8 cellular contexts compared by ENCODE assay signal in genomic region chr18:36672437-36673344, GRCh38.
DNase-seq lines count a peak whose midpoint lies in the region; ATAC-seq lines count a peak whose summit lies in the region.

No MANE protein-coding gene starts in this region.

- H3K27me3 Mint-ChIP-seq in naive thymus-derived CD8-positive, alpha-beta T cell: peaks cover 3 to 35% (median 13%) of the 10 kb centered on the region in 5 donors

- DNase-seq in NCI-H187 (lab: John Stamatoyannopoulos, UW): peak; percentile 27 to 55
- DNase-seq in NCI-H187 treated with DMSO at 0.1 percent for 48 hours (lab: John Stamatoyannopoulos, UW): no peak
- peak; percentile 47 to 77 for DNase-seq in Kasumi-1 (lab: John Stamatoyannopoulos, UW)
- peak; percentile 49 for DNase-seq in SKM-1 treated with dmso at 0.1 percent for 144 hours (lab: John Stamatoyannopoulos, UW; ENCODE audit: unreplicated experiment)
- DNase-seq in left lobe of liver (ENCODE audit: low spot score): peak; percentile 52
- no peak for DNase-seq in retina
- DNase-seq in naive thymus-derived CD8-positive, alpha-beta T cell: no peak
- no peak for DNase-seq in activated CD4-positive, alpha-beta T cell treated with anti-CD3 and anti-CD28 coated beads for 1 hour

- POLR2A ChIA-PET in naive thymus-derived CD8-positive, alpha-beta T cell (lab: Charles Lee): no interaction called here

- peaks cover 0 to 7% (median 2%) of the 10 kb centered on the region in 9 donors for H3K9me3 Mint-ChIP-seq in naive thymus-derived CD8-positive, alpha-beta T cell

- H3K4me1 Mint-ChIP-seq in naive thymus-derived CD8-positive, alpha-beta T cell: peaks cover 0 to 3% (median 2%) of the 10 kb centered on the region in 4 donors

- H3K4me3 Mint-ChIP-seq in naive thymus-derived CD8-positive, alpha-beta T cell: no peak overlapping the region

- peak; percentile 74 for ATAC-seq in left lobe of liver
- ATAC-seq in naive thymus-derived CD8-positive, alpha-beta T cell: no peak

- H3K27ac Mint-ChIP-seq in naive thymus-derived CD8-positive, alpha-beta T cell: no peak overlapping the region

- no peaks in the 10 kb centered on the region for H3K36me3 Mint-ChIP-seq in naive thymus-derived CD8-positive, alpha-beta T cell

Comparison
In these comparisons a context has a peak if more than half of its experiments do, and no peak if none do; other contexts are left out.
1. DNase-seq: peak in NCI-H187 (2 of 2), Kasumi-1 (2 of 2), SKM-1 treated with dmso at 0.1 percent for 144 hours (single experiment) and left lobe of liver (single experiment); none in NCI-H187 treated with DMSO at 0.1 percent for 48 hours (single experiment), retina (single experiment), naive thymus-derived CD8-positive, alpha-beta T cell (0 of 10) and activated CD4-positive, alpha-beta T cell treated with anti-CD3 and anti-CD28 coated beads for 1 hour (single experiment).